ENCODE assay signal across 18 cellular contexts in genomic region chr12:111645433-111645832, GRCh38. TPM values are rescaled to one million over a fixed set of nuclear protein-coding genes. Genes with fewer than 3 reads are reported as not detected.
DNase-seq lines count a peak whose midpoint lies in the region; ATAC-seq and TF ChIP-seq lines count a peak whose summit lies in the region.
"Had no signal": no experiment of that assay in that cellular context is flagged by ENCODE, and none has a peak within 500 bp of the region (broad histone marks: within the 10 kb centered on the region; RNA-seq: fewer than 3 reads in every experiment).

No MANE protein-coding gene starts in this region.

- RAD21 ChIA-PET in HCT116 (lab: Charles Lee; ENCODE audit: low non-redundant PET in 1 of 2, low total read pairs in 2 of 2, uncharacterized antibody in 2 of 2, unreplicated experiment in 2 of 2), result no interaction called here

- H3K9ac ChIP-seq in HCT116 (ENCODE audit: low read length) (no peak overlapping the region), PC-3 (ENCODE audit: low read length) (no peak overlapping the region)
- H3K9ac ChIP-seq: BLaER1 treated with 17β-estradiol and CSF1 and Interleukin-3, amounts not matched to agents 10 nM and 100 nM had no signal

- H3K27ac ChIP-seq in HCT116 (ENCODE audit: low read depth, low read length) (no peak overlapping the region; the same call in 1 of the 2 replicates), PC-3 (ENCODE audit: low read length) (no peak overlapping the region), osteoblast (ENCODE audit: low read depth, low read length) (no peak overlapping the region)
- H3K27ac ChIP-seq: BLaER1 treated with 17β-estradiol and CSF1 and Interleukin-3, amounts not matched to agents 10 nM and 100 nM; right atrium auricular region; SJSA1 had no signal

- H3K4me1 ChIP-seq in HCT116 (ENCODE audit: control insufficient read depth in 1 of 2, insufficient read depth in 2 of 2, low read length in 2 of 2) (peaks cover 0 to 8% of the 10 kb centered on the region in 2 experiments; a peak in 2 of 4 replicates), PC-3 (ENCODE audit: insufficient read depth, low read length) (0 out of 2 replicates have a peak, but pooled peaks cover 5% of the 10 kb centered on the region), osteoblast (ENCODE audit: insufficient read depth, low read length) (peaks cover 11% of the 10 kb centered on the region)

- peaks cover 12 to 16% of the 10 kb centered on the region in 2 experiments; a peak in 3 of 4 replicates for H3K36me3 ChIP-seq in HCT116 (ENCODE audit: control insufficient read depth in 1 of 2, insufficient read depth in 2 of 2, low read length in 2 of 2)
- H3K36me3 ChIP-seq in PC-3 (ENCODE audit: low read depth, low read length), result peaks cover 47% of the 10 kb centered on the region
- H3K36me3 ChIP-seq in osteoblast (ENCODE audit: insufficient read depth, low read length), result peaks cover 42% of the 10 kb centered on the region

- H3F3A ChIP-seq in PC-3 (ENCODE audit: low read length, unreplicated experiment), result no peaks in the 10 kb centered on the region

- H3K9me3 ChIP-seq in HCT116 (ENCODE audit: control insufficient read depth in 1 of 2, insufficient read depth in 1 of 2, low read depth in 1 of 2, low read length in 2 of 2), result no peaks in the 10 kb centered on the region
- no peaks in the 10 kb centered on the region for H3K9me3 ChIP-seq in PC-3 (ENCODE audit: low read length)
- no peaks in the 10 kb centered on the region for H3K9me3 ChIP-seq in osteoblast (ENCODE audit: low read depth, low read length)
- H3K9me3 ChIP-seq: BLaER1 treated with 17β-estradiol and CSF1 and Interleukin-3, amounts not matched to agents 10 nM and 100 nM; right atrium auricular region; SJSA1 had no signal

- H4K20me1 ChIP-seq in HCT116 (ENCODE audit: insufficient read depth) (no peaks in the 10 kb centered on the region), PC-3 (ENCODE audit: low read length) (no peaks in the 10 kb centered on the region), osteoblast (ENCODE audit: insufficient read depth, low read length) (peaks cover 6% of the 10 kb centered on the region)

- BruUV-seq in HCT116 (replicated peaks; lab: Mats Ljungman, UMichigan), result no TSS peak
- BruUV-seq in PC-3 (replicated peaks; lab: Mats Ljungman, UMichigan), result no TSS peak

- no peak for TF ChIP-seq POLR2A in HCT116 (IDR thresholded peaks at IDR 0.05; ENCODE audit: borderline replicate concordance, extremely low read depth, insufficient read depth, insufficient read length)

- intact Hi-C loops in HCT116 (cut with micrococcal nuclease) (no loop called here), PC-3 (cut with micrococcal nuclease) (no loop called here)

- H3K27me3 ChIP-seq in HCT116 (ENCODE audit: insufficient read depth, low read length), result no peaks in the 10 kb centered on the region
- no peaks in the 10 kb centered on the region for H3K27me3 ChIP-seq in PC-3 (ENCODE audit: low read length)
- no peaks in the 10 kb centered on the region for H3K27me3 ChIP-seq in osteoblast (ENCODE audit: insufficient read depth, low read length)
- H3K27me3 ChIP-seq: BLaER1 treated with 17β-estradiol and CSF1 and Interleukin-3, amounts not matched to agents 10 nM and 100 nM; right atrium auricular region; SJSA1 had no signal

- TF ChIP-seq CTCF in HCT116 (IDR thresholded peaks at IDR 0.05 in 2 of 3, conservative IDR thresholded peaks at IDR 0.05 in 1 of 3; ENCODE audit: borderline replicate concordance in 1 of 3, insufficient read depth in 1 of 3, low read depth in 2 of 3, low read length in 2 of 3) (no peak), PC-3 (conservative IDR thresholded peaks at IDR 0.05; ENCODE audit: low read depth, low read length) (no peak), epithelial cell of proximal tubule (conservative IDR thresholded peaks at IDR 0.05; ENCODE audit: low read depth, low read length) (no peak), osteoblast (IDR thresholded peaks at IDR 0.05; ENCODE audit: extremely low read depth, low read depth, low read length) (no peak)

- H3K4me3 ChIP-seq in HCT116 (replicated peaks in 1 of 2; ENCODE audit: low read depth in 1 of 2, low read length in 2 of 2) (no peak overlapping the region), PC-3 (ENCODE audit: low read length) (no peak overlapping the region), epithelial cell of proximal tubule (ENCODE audit: low read depth, low read length) (no peak overlapping the region), osteoblast (ENCODE audit: insufficient read depth, low read length) (no peak overlapping the region)
- H3K4me3 ChIP-seq: BLaER1 treated with 17β-estradiol and CSF1 and Interleukin-3, amounts not matched to agents 10 nM and 100 nM; right atrium auricular region; SJSA1 had no signal

- H3K9me2 ChIP-seq in HCT116 (ENCODE audit: insufficient read depth), result no peaks in the 10 kb centered on the region
- no peaks in the 10 kb centered on the region for H3K9me2 ChIP-seq in PC-3 (replicated peaks; ENCODE audit: low read length)

- no peak for TF ChIP-seq RAD21 in HCT116 (IDR thresholded peaks at IDR 0.05; ENCODE audit: low read depth)

- ATAC-seq in HCT116 (peak; percentile 52; the same call in 1 of the 2 replicates), PC-3 (peak; percentile 61), HG03025 (IDR thresholded peaks at IDR 0.05; ENCODE audit: low FRiP score, unreplicated experiment) (no peak), HG03571 (IDR thresholded peaks at IDR 0.05; ENCODE audit: unreplicated experiment) (no peak)

- H3K79me2 ChIP-seq in HCT116 (ENCODE audit: insufficient read depth, low read length) (no peaks in the 10 kb centered on the region), PC-3 (ENCODE audit: low read length) (no peaks in the 10 kb centered on the region), osteoblast (ENCODE audit: insufficient read depth, low read length) (no peaks in the 10 kb centered on the region)

- H3K4me2 ChIP-seq in HCT116 (ENCODE audit: low read length) (0 out of 2 replicates have a peak overlapping the region, but pooled peaks have one; percentile 7), PC-3 (ENCODE audit: low read length) (no peak overlapping the region), osteoblast (ENCODE audit: insufficient read depth, low read length) (no peak overlapping the region)
- H3K4me2 ChIP-seq: BLaER1 treated with 17β-estradiol and CSF1 and Interleukin-3, amounts not matched to agents 10 nM and 100 nM had no signal

- no peak overlapping the region for H2AFZ ChIP-seq in HCT116 (ENCODE audit: low read depth, low read length, poor library complexity, severe bottlenecking)
- H2AFZ ChIP-seq in PC-3 (ENCODE audit: low read length), result no peak overlapping the region
- no peak overlapping the region for H2AFZ ChIP-seq in osteoblast (ENCODE audit: low read length)

- POLR2A ChIA-PET in HCT116 (lab: Charles Lee) (no interaction called here), PC-3 (lab: Charles Lee; ENCODE audit: unreplicated experiment) (no interaction called here)

- CTCF ChIA-PET in HCT116 (lab: Charles Lee) (no interaction called here), PC-3 (lab: Charles Lee) (no interaction called here)

- DNase-seq in HCT116 (ENCODE audit: low read depth, low spot score), result no peak
- peak; percentile 70 for DNase-seq in PC-3
- peak; percentile 22 for DNase-seq in epithelial cell of proximal tubule (ENCODE audit: low read depth)
- peak; percentile 80 for DNase-seq in renal cortical epithelial cell (ENCODE audit: low read depth)
- DNase-seq in osteoblast (ENCODE audit: insufficient read length, low spot score, missing footprints), result no peak
- DNase-seq: activated CD4-positive, alpha-beta T cell treated with anti-CD3 and anti-CD28 coated beads for 4 hours; activated naive CD4-positive, alpha-beta T cell treated with anti-CD3 and anti-CD28 coated beads, Interleukin-2, amount 10 ng/mL, durations not matched to agents 7 days and 5 days; caudate nucleus; DMS79; foreskin melanocyte; NCI-H1092 treated with DMSO at 0.1 percent for 48 hours; NCI-H345; T1000 had no signal

TF ChIP-seq in HCT116, 20 proteins besides CTCF, POLR2A, EP300 and RAD21:
- TF ChIP-seq ZBTB33 (IDR thresholded peaks at IDR 0.05; ENCODE audit: extremely low read depth, insufficient replicate concordance, low read length) (no peak), ATF3 (IDR thresholded peaks at IDR 0.05) (no peak)

RNA-seq across cellular contexts. Expression of gene BRAP, which starts 40.3 kb away (rescaled TPM):
- 16.7 TPM for total RNA-seq in HCT116 (2021; ENCODE audit: unreplicated experiment)
- 13.8 and 15.7 TPM in 2 replicates for polyA plus RNA-seq in HCT116 (2012)
- total RNA-seq in PC-3 (2014; rRNA removed), result 18.0 and 24.7 TPM in 2 replicates
- 13.7 and 19.9 TPM in 2 replicates for total RNA-seq in epithelial cell of proximal tubule
- total RNA-seq in renal cortical epithelial cell, result 24.5 and 27.7 TPM in 2 replicates
- total RNA-seq in osteoblast, result 19.7 and 22.1 TPM in 2 replicates

RNA-seq across cellular contexts. Expression of gene ACAD10, which starts 40.4 kb away (rescaled TPM):
- total RNA-seq in HCT116 (2021; ENCODE audit: unreplicated experiment) (25.3 TPM), PC-3 (2014; rRNA removed) (21.8 and 27.4 TPM in 2 replicates), epithelial cell of proximal tubule (11.5 and 15.6 TPM in 2 replicates), renal cortical epithelial cell (8.2 and 24.4 TPM in 2 replicates), osteoblast (18.1 and 19.4 TPM in 2 replicates)
- polyA plus RNA-seq in HCT116 (2012), result 16.3 and 16.7 TPM in 2 replicates

RNA-seq across cellular contexts. Expression of gene ATXN2, which starts 46.3 kb away (rescaled TPM):
- total RNA-seq in HCT116 (2021; ENCODE audit: unreplicated experiment) (72.7 TPM), PC-3 (2014; rRNA removed) (17.2 and 24.3 TPM in 2 replicates), epithelial cell of proximal tubule (14.2 and 17.7 TPM in 2 replicates), renal cortical epithelial cell (7.8 and 59.4 TPM in 2 replicates), osteoblast (39.4 and 51.9 TPM in 2 replicates)
- 52.5 and 60.7 TPM in 2 replicates for polyA plus RNA-seq in HCT116 (2012)

Comparison
In these comparisons a context has a peak if more than half of its experiments do, and no peak if none do; other contexts are left out.
1. ATAC-seq: peak in HCT116 (single experiment) and PC-3 (single experiment); none in HG03025 (single experiment) and HG03571 (single experiment).
2. DNase-seq: peak in PC-3 (single experiment), epithelial cell of proximal tubule (single experiment) and renal cortical epithelial cell (single experiment); none in HCT116 (single experiment) and osteoblast (single experiment).